ENCODE assay signal across 1 cellular context in the genomic region with DNA sequence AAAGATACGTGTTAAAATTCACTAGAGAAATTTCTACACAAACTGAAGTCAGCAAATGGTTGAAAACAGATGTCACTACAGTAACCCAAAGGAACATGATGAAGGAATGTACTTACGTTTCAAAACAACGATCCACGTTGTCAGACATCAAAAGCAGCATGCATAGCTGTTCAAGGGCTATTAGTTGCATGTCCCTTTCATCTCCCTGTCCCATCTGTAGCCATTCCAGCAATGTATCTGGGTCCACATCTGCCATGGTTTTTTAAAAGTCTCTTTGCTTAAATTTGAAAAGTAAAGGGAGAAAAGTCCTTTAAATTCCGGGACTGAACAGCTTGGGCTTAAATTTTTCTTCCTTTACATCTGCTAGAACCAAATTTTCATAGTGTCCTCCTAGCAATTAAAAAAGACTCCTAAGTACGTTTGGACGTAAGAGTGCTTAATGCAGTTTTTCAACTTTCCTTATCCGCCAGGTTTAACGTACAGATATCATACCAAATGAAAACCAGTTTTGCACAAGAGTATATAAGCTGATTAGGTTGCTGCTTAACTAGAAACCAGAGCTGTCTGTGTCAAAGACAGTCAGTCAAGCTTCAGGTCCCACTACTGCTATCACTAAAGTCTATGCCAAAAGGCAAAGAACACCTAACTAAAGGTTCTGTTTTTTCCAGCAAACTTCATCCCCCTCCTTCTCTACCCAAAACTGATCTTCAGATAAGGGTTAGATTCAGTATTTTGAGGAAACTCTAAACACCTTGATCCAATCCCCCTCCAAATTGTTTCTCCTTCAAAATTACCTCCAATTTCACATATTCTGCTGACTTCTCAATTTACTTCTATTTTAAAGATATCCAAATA.
A peak's percentile ranks its signal among the peaks of the same experiment; 100 is the strongest.
TF ChIP-seq lines count a peak whose summit lies in the region.

No MANE protein-coding gene starts in this region.

TF ChIP-seq in HepG2, 621 proteins besides CTCF, POLR2A, EP300 and RAD21 (continued from another document and continues in another):
- TF ChIP-seq, protein P1, sequence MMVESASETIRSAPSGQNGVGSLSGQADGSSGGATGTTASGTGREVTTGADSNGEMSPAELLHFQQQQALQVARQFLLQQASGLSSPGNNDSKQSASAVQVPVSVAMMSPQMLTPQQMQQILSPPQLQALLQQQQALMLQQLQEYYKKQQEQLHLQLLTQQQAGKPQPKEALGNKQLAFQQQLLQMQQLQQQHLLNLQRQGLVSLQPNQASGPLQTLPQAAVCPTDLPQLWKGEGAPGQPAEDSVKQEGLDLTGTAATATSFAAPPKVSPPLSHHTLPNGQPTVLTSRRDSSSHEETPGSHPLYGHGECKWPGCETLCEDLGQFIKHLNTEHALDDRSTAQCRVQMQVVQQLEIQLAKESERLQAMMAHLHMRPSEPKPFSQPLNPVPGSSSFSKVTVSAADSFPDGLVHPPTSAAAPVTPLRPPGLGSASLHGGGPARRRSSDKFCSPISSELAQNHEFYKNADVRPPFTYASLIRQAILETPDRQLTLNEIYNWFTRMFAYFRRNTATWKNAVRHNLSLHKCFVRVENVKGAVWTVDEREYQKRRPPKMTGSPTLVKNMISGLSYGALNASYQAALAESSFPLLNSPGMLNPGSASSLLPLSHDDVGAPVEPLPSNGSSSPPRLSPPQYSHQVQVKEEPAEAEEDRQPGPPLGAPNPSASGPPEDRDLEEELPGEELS (CRISPR knock-in tag; IDR thresholded peaks at IDR 0.05), result peak; percentile 75
- TF ChIP-seq ARID3A (IDR thresholded peaks at IDR 0.05; ENCODE audit: low read depth, low read length), result peak; percentile 86
- peak; percentile 67; the same call in 1 of the 2 replicates for TF ChIP-seq MYPOP (CRISPR knock-in tag; IDR thresholded peaks at IDR 0.05)
- TF ChIP-seq, protein P2, sequence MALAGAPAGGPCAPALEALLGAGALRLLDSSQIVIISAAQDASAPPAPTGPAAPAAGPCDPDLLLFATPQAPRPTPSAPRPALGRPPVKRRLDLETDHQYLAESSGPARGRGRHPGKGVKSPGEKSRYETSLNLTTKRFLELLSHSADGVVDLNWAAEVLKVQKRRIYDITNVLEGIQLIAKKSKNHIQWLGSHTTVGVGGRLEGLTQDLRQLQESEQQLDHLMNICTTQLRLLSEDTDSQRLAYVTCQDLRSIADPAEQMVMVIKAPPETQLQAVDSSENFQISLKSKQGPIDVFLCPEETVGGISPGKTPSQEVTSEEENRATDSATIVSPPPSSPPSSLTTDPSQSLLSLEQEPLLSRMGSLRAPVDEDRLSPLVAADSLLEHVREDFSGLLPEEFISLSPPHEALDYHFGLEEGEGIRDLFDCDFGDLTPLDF (CRISPR knock-in tag; IDR thresholded peaks at IDR 0.05), result no peak; the same call in 1 of the 2 replicates
- no peak for TF ChIP-seq ZNF451 (CRISPR knock-in tag; IDR thresholded peaks at IDR 0.05)
- TF ChIP-seq ZNF18 (CRISPR knock-in tag; IDR thresholded peaks at IDR 0.05; ENCODE audit: insufficient replicate concordance), result no peak
- peak; percentile 97 for TF ChIP-seq ZKSCAN8 (CRISPR knock-in tag; IDR thresholded peaks at IDR 0.05; ENCODE audit: borderline replicate concordance)
- no peak for TF ChIP-seq ZNF432 (CRISPR knock-in tag; IDR thresholded peaks at IDR 0.05; ENCODE audit: borderline replicate concordance)
- TF ChIP-seq GMEB2 (CRISPR knock-in tag; IDR thresholded peaks at IDR 0.05; ENCODE audit: low read depth), result 0 out of 2 replicates have a peak, but pooled peaks have one; percentile 29
- peak; percentile 55; the same call in 1 of the 2 replicates for TF ChIP-seq SMARCC2 (IDR thresholded peaks at IDR 0.05)
- TF ChIP-seq RBM22 (optimal IDR thresholded peaks at IDR 0.05; ENCODE audit: low read length), result peak; percentile 59
- TF ChIP-seq ZEB1 (IDR thresholded peaks at IDR 0.05; ENCODE audit: insufficient replicate concordance, low read depth), result no peak
- TF ChIP-seq NR2F6 (IDR thresholded peaks at IDR 0.05), result 0 out of 2 replicates have a peak, but pooled peaks have one; percentile 40
- TF ChIP-seq NR2F6 (CRISPR knock-in tag; IDR thresholded peaks at IDR 0.05), result peak; percentile 78
- TF ChIP-seq, protein P3, sequence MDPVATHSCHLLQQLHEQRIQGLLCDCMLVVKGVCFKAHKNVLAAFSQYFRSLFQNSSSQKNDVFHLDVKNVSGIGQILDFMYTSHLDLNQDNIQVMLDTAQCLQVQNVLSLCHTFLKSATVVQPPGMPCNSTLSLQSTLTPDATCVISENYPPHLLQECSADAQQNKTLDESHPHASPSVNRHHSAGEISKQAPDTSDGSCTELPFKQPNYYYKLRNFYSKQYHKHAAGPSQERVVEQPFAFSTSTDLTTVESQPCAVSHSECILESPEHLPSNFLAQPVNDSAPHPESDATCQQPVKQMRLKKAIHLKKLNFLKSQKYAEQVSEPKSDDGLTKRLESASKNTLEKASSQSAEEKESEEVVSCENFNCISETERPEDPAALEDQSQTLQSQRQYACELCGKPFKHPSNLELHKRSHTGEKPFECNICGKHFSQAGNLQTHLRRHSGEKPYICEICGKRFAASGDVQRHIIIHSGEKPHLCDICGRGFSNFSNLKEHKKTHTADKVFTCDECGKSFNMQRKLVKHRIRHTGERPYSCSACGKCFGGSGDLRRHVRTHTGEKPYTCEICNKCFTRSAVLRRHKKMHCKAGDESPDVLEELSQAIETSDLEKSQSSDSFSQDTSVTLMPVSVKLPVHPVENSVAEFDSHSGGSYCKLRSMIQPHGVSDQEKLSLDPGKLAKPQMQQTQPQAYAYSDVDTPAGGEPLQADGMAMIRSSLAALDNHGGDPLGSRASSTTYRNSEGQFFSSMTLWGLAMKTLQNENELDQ (CRISPR knock-in tag; IDR thresholded peaks at IDR 0.05; ENCODE audit: borderline replicate concordance), result peak; percentile 36; the same call in 1 of the 2 replicates
- peak; percentile 69; the same call in 1 of the 2 replicates for TF ChIP-seq KLF11 (CRISPR knock-in tag; IDR thresholded peaks at IDR 0.05)
- TF ChIP-seq, protein P4, sequence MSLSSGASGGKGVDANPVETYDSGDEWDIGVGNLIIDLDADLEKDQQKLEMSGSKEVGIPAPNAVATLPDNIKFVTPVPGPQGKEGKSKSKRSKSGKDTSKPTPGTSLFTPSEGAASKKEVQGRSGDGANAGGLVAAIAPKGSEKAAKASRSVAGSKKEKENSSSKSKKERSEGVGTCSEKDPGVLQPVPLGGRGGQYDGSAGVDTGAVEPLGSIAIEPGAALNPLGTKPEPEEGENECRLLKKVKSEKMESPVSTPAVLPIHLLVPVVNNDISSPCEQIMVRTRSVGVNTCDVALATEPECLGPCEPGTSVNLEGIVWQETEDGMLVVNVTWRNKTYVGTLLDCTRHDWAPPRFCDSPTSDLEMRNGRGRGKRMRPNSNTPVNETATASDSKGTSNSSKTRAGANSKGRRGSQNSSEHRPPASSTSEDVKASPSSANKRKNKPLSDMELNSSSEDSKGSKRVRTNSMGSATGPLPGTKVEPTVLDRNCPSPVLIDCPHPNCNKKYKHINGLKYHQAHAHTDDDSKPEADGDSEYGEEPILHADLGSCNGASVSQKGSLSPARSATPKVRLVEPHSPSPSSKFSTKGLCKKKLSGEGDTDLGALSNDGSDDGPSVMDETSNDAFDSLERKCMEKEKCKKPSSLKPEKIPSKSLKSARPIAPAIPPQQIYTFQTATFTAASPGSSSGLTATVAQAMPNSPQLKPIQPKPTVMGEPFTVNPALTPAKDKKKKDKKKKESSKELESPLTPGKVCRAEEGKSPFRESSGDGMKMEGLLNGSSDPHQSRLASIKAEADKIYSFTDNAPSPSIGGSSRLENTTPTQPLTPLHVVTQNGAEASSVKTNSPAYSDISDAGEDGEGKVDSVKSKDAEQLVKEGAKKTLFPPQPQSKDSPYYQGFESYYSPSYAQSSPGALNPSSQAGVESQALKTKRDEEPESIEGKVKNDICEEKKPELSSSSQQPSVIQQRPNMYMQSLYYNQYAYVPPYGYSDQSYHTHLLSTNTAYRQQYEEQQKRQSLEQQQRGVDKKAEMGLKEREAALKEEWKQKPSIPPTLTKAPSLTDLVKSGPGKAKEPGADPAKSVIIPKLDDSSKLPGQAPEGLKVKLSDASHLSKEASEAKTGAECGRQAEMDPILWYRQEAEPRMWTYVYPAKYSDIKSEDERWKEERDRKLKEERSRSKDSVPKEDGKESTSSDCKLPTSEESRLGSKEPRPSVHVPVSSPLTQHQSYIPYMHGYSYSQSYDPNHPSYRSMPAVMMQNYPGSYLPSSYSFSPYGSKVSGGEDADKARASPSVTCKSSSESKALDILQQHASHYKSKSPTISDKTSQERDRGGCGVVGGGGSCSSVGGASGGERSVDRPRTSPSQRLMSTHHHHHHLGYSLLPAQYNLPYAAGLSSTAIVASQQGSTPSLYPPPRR (CRISPR knock-in tag; IDR thresholded peaks at IDR 0.05; ENCODE audit: borderline replicate concordance), result peak; percentile 76; the same call in 1 of the 2 replicates
- TF ChIP-seq CSRNP2 (CRISPR knock-in tag; conservative IDR thresholded peaks at IDR 0.05; ENCODE audit: low read depth), result no peak
- peak; percentile 74 for TF ChIP-seq FOSL2 (CRISPR knock-in tag; IDR thresholded peaks at IDR 0.05)
- TF ChIP-seq ZNF24 (IDR thresholded peaks at IDR 0.05), result peak; percentile 46; the same call in 1 of the 2 replicates
- TF ChIP-seq, protein P5, sequence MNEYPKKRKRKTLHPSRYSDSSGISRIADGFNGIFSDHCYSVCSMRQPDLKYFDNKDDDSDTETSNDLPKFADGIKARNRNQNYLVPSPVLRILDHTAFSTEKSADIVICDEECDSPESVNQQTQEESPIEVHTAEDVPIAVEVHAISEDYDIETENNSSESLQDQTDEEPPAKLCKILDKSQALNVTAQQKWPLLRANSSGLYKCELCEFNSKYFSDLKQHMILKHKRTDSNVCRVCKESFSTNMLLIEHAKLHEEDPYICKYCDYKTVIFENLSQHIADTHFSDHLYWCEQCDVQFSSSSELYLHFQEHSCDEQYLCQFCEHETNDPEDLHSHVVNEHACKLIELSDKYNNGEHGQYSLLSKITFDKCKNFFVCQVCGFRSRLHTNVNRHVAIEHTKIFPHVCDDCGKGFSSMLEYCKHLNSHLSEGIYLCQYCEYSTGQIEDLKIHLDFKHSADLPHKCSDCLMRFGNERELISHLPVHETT (CRISPR knock-in tag; conservative IDR thresholded peaks at IDR 0.05), result peak; percentile 77
- TF ChIP-seq SOX6 (IDR thresholded peaks at IDR 0.05), result no peak
- TF ChIP-seq SOX6 (CRISPR knock-in tag; IDR thresholded peaks at IDR 0.05), result peak; percentile 74
- TF ChIP-seq ZNF614 (CRISPR knock-in tag; IDR thresholded peaks at IDR 0.05; ENCODE audit: borderline replicate concordance), result peak; percentile 86; the same call in 1 of the 2 replicates
- TF ChIP-seq XRCC5 (optimal IDR thresholded peaks at IDR 0.05; ENCODE audit: low read length), result peak; percentile 28
- TF ChIP-seq SMAD9 (CRISPR knock-in tag; IDR thresholded peaks at IDR 0.05), result peak; percentile 88; the same call in 1 of the 2 replicates
- TF ChIP-seq ERF (CRISPR knock-in tag; IDR thresholded peaks at IDR 0.05), result peak; percentile 97
- TF ChIP-seq ZSCAN9 (CRISPR knock-in tag; IDR thresholded peaks at IDR 0.05; ENCODE audit: borderline replicate concordance), result peak; percentile 84; the same call in 1 of the 2 replicates
- TF ChIP-seq KDM5A (IDR thresholded peaks at IDR 0.05; ENCODE audit: borderline replicate concordance, low read length), result peak; percentile 41; the same call in 1 of the 2 replicates
- TF ChIP-seq HMG20B (CRISPR knock-in tag; conservative IDR thresholded peaks at IDR 0.05), result peak; percentile 82; the same call in 1 of the 2 replicates
- peak; percentile 89 for TF ChIP-seq MED1 (CRISPR knock-in tag; IDR thresholded peaks at IDR 0.05)
- peak; percentile 49; the same call in 1 of the 2 replicates for TF ChIP-seq ETV5 (CRISPR knock-in tag; IDR thresholded peaks at IDR 0.05; ENCODE audit: borderline replicate concordance)
